ENCODE assay signal across 8 cellular contexts in the genomic region with DNA sequence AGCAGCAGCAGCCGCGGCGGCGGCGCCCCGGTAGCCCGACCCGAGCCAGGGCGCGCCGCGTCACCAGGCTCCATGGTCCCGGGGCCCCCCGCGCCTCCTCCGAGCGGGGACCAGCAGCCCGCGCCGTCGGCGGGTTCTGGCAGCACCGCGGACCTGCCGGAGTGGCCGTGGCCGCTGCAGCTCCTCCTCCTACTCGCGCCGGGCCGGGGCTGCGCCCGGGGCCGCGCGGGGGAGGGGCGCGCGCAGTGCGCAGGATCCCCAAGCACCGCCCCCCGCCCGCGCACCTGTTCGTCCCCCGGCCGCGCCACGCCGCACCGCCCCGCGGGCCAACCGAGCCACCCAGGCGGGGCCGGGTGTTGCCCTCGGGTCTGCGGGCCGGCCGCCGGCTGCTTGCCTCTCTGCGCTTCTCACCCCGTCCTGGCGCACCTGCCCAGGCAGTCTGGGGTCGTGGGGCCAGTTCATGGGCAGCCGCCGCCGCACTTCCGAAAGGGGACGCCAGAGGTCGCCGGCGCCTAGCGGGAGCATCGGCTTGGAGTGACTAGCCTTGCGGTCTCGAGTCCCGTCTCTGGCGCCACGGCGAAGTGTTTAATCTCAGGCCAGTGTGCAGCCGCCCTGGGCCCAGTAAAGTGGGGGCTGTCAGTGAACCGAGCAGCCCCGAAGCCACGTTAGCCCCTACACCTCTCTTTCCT. TPM values are rescaled to one million over a fixed set of nuclear protein-coding genes. Genes with fewer than 3 reads are reported as not detected.
DNase-seq lines count a peak whose midpoint lies in the region; ATAC-seq and TF ChIP-seq lines count a peak whose summit lies in the region.

A gene (minus strand): TSS at position 163 of the 689 bp plus-strand sequence. CDS start 89 bp downstream, at position 74.

- ATAC-seq in CD8-positive, alpha-beta T cell, result peak; percentile 84
- ATAC-seq in GM19455 (IDR thresholded peaks at IDR 0.05; ENCODE audit: unreplicated experiment), result peak; percentile 70

- H3K36me3 ChIP-seq in CD8-positive, alpha-beta T cell (ENCODE audit: insufficient read depth, low read length), result no peaks in the 10 kb centered on the region

- H3K36me3 Mint-ChIP-seq in CD8-positive, alpha-beta T cell, result peaks cover 2% of the 10 kb centered on the region

- peak within 1 kb of the TSS; percentile 90 for H3K4me3 Mint-ChIP-seq in CD8-positive, alpha-beta T cell

- intact Hi-C loops in CD8-positive, alpha-beta T cell (cut with DNase I, micrococcal nuclease), result loop anchor here (1.0 to 10.0 kb wide), 8 partner anchors 37 to 768 kb away; a partner anchor contains a TSS

- H3K27ac Mint-ChIP-seq in CD8-positive, alpha-beta T cell, result peak within 1 kb of the TSS; percentile 69

- peak within 1 kb of the TSS; percentile 67 for H3K4me3 ChIP-seq in CD8-positive, alpha-beta T cell (ENCODE audit: low read depth, low read length)
- H3K4me3 ChIP-seq in HL-60 (replicated peaks; ENCODE audit: insufficient read depth, low read length), result peak within 1 kb of the TSS; percentile 60
- peak within 1 kb of the TSS; percentile 43 for H3K4me3 ChIP-seq in mononuclear cell (ENCODE audit: low read length)

- peaks cover 8% of the 10 kb centered on the region for H3K27me3 Mint-ChIP-seq in CD8-positive, alpha-beta T cell (ENCODE audit: low read depth)

- no peak within 1 kb of the TSS for H3K27ac ChIP-seq in CD8-positive, alpha-beta T cell (ENCODE audit: low read depth, low read length)
- H3K27ac ChIP-seq in HL-60 (replicated peaks), result no peak within 1 kb of the TSS

- in situ Hi-C loops in endometrial microvascular endothelial cells (cut with HindIII; ENCODE audit: inconsistent ontology term, low pct_unique_long_range_greater_than_20kb, low sequenced_read_pairs), result no loop called here

- H3K9me3 ChIP-seq in CD8-positive, alpha-beta T cell (ENCODE audit: low read length), result no peaks in the 10 kb centered on the region
- H3K9me3 ChIP-seq in mononuclear cell (ENCODE audit: low read depth, low read length), result no peaks in the 10 kb centered on the region

- POLR2A ChIA-PET in CD8-positive, alpha-beta T cell (lab: Charles Lee), result no interaction called here

- CTCF ChIA-PET in CD8-positive, alpha-beta T cell (lab: Charles Lee), result interaction anchor here (2.1 kb wide), 1 partner anchor 37 kb away, joined by 8 read pairs; no protein-coding TSS in a partner anchor

- no peaks in the 10 kb centered on the region for H3K9me3 Mint-ChIP-seq in CD8-positive, alpha-beta T cell

- peak; percentile 63 for TF ChIP-seq CTCF in CD8-positive, alpha-beta T cell (IDR thresholded peaks at IDR 0.05)
- TF ChIP-seq CTCF in HL-60 (IDR thresholded peaks at IDR 0.05; ENCODE audit: insufficient read depth, low read length), result peak; percentile 2

- H3K4me1 ChIP-seq in CD8-positive, alpha-beta T cell (ENCODE audit: insufficient read depth, low read length), result peaks cover 14% of the 10 kb centered on the region
- peaks cover 27% of the 10 kb centered on the region for H3K4me1 ChIP-seq in mononuclear cell (ENCODE audit: insufficient read depth, low read length)

- peak; percentile 56 to 86 (median 71) for DNase-seq in CD8-positive, alpha-beta T cell
- peak; percentile 38 to 69 for DNase-seq in HL-60 (ENCODE audit: low read depth in 1 of 2, low spot score in 1 of 2)
- peak; percentile 68 for DNase-seq in NOMO-1 treated with DMSO at 0.1 percent for 48 hours (lab: John Stamatoyannopoulos, UW; ENCODE audit: unreplicated experiment)
- DNase-seq in activated CD8-positive, alpha-beta memory T cell treated with anti-CD3 and anti-CD28 coated beads for 48 hours (ENCODE audit: low read depth in 2 of 3, low spot score in 2 of 3), result peak; percentile 46 to 65 (median 58)
- peak; percentile 48 to 61 for DNase-seq in stimulated activated CD8-positive, alpha-beta memory T cell treated with anti-CD3 and anti-CD28 coated beads, Interleukin-4, amount 100 ng/mL, for 1 hour (ENCODE audit: low read depth in 2 of 2, low spot score in 1 of 2)

- peaks cover 11% of the 10 kb centered on the region for H3K4me1 Mint-ChIP-seq in CD8-positive, alpha-beta T cell (ENCODE audit: low read depth)

- H3K27me3 ChIP-seq in CD8-positive, alpha-beta T cell (ENCODE audit: insufficient read depth, low read length), result no peaks in the 10 kb centered on the region
- H3K27me3 ChIP-seq in HL-60 (ENCODE audit: insufficient read depth, poor library complexity, severe bottlenecking), result no peaks in the 10 kb centered on the region
- H3K27me3 ChIP-seq in mononuclear cell (ENCODE audit: insufficient read depth, low read length), result no peaks in the 10 kb centered on the region

RNA-seq across cellular contexts. Expression of the gene that starts here (rescaled TPM):
- total RNA-seq in CD8-positive, alpha-beta T cell, result 1 to 10 TPM; 2.4 to 2.5 TPM
- total RNA-seq in endometrial microvascular endothelial cells (ENCODE audit: inconsistent ontology term), result 13.7 TPM
- total RNA-seq in mononuclear cell, result 12.5 TPM
